In genomic region chr3:186570096-186570940, GRCh38 we compare ENCODE assay signal across 8 cellular contexts. TPM values are rescaled to one million over a fixed set of nuclear protein-coding genes. Genes with fewer than 3 reads are reported as not detected.
DNase-seq lines count a peak whose midpoint lies in the region; ATAC-seq and TF ChIP-seq lines count a peak whose summit lies in the region.

DNAJB11 (plus strand) TSS chr3:186570720; CDS start chr3:186570898, 178 bp downstream.

- no peak for TF ChIP-seq CTCF in GM10248 (IDR thresholded peaks at IDR 0.05; ENCODE audit: control extremely low read depth, extremely low read depth, low read depth, missing control alignments)

- peak within 1 kb of the TSS; percentile 98 for H3K4me3 Mint-ChIP-seq in activated naive CD8-positive, alpha-beta T cell

- H3K27me3 Mint-ChIP-seq in activated naive CD8-positive, alpha-beta T cell, result no peaks in the 10 kb centered on the region

- POLR2A ChIA-PET in GM10248 (lab: Yijun Ruan, JAX), result interaction anchor here (0.7 to 1.3 kb wide), 13 partner anchors 13 to 643 kb away, joined by 3 to 7 read pairs (median 4); partner anchors contain the start of genes ETV5 and TRA2B

- H3K4me1 Mint-ChIP-seq in activated naive CD8-positive, alpha-beta T cell (ENCODE audit: low read depth), result peaks cover 59% of the 10 kb centered on the region

- H3K27ac Mint-ChIP-seq in activated naive CD8-positive, alpha-beta T cell, result peak within 1 kb of the TSS; percentile 93

- CTCF ChIA-PET in GM10248 (lab: Yijun Ruan, JAX), result interaction anchor here (0.9 to 7.9 kb wide), 11 partner anchors 10 to 627 kb away, joined by 3 to 38 read pairs (median 3); no protein-coding TSS in a partner anchor

- H3K9me3 Mint-ChIP-seq in activated naive CD8-positive, alpha-beta T cell (ENCODE audit: low read depth), result no peaks in the 10 kb centered on the region

- peaks cover 3% of the 10 kb centered on the region for H3K36me3 Mint-ChIP-seq in activated naive CD8-positive, alpha-beta T cell

- DNase-seq in GM10248 (ENCODE audit: extremely low spot score) (peak; percentile 98), NCI-H1105 (lab: John Stamatoyannopoulos, UW) (peak; percentile 100), SKM-1 treated with dmso at 0.1 percent for 144 hours (lab: John Stamatoyannopoulos, UW; ENCODE audit: unreplicated experiment) (peak; percentile 99), glomerular endothelial cell (ENCODE audit: extremely low read depth, low read depth, low spot score) (peak; percentile 97), occipital lobe (lab: John Stamatoyannopoulos, UW) (peak; percentile 99)

- peak within 1 kb of the TSS; percentile 30 for H3K27ac ChIP-seq in temporal lobe (ENCODE audit: low read depth, low read length)

- ATAC-seq in HG02623 (IDR thresholded peaks at IDR 0.05; ENCODE audit: unreplicated experiment), result peak; percentile 84

RNA-seq across cellular contexts. Expression of gene DNAJB11, which starts in this region (rescaled TPM):
- total RNA-seq in glomerular endothelial cell, result 63.6 and 101 TPM in 2 replicates
- 34.9 TPM for total RNA-seq in occipital lobe
- total RNA-seq in temporal lobe, result 20.4 TPM

Comparison
In these comparisons a context has a peak if more than half of its experiments do, and no peak if none do; other contexts are left out.
1. Peak in every context shown above with its lines: DNase-seq, ATAC-seq and H3K27ac ChIP-seq.